In genomic region chr20:25718896-25719809, GRCh38 we compare ENCODE assay signal across 1 cellular context.
TF ChIP-seq lines count a peak whose summit lies in the region.
"Not testable (repeated sequence)": the region's sequence is repeated elsewhere in the genome, so short reads cannot be mapped to it uniquely, and the experiment has no call there.

No MANE protein-coding gene starts in this region.

TF ChIP-seq in HepG2, 621 proteins besides CTCF, POLR2A, EP300 and RAD21 (continued from another document and continues in another):
- TF ChIP-seq MAX (IDR thresholded peaks at IDR 0.05): 0 out of 2 replicates have a peak, but pooled peaks have one; percentile 17
- peak; percentile 91 for TF ChIP-seq ZNF281 (CRISPR knock-in tag; IDR thresholded peaks at IDR 0.05; ENCODE audit: borderline replicate concordance)
- TF ChIP-seq PHF21A (CRISPR knock-in tag; IDR thresholded peaks at IDR 0.05): peak; percentile 37; the same call in 1 of the 2 replicates
- TF ChIP-seq ZXDC (CRISPR knock-in tag; IDR thresholded peaks at IDR 0.05): 0 out of 2 replicates have a peak, but pooled peaks have one; percentile 82
- TF ChIP-seq LCORL (IDR thresholded peaks at IDR 0.05); HNF1A (IDR thresholded peaks at IDR 0.05; ENCODE audit: low read depth); FOXA1 (IDR thresholded peaks at IDR 0.05): not testable (repeated sequence)
- 0 out of 2 replicates have a peak, but pooled peaks have one; percentile 38 for TF ChIP-seq LCORL (CRISPR knock-in tag; IDR thresholded peaks at IDR 0.05)
- TF ChIP-seq ZNF296 (CRISPR knock-in tag; conservative IDR thresholded peaks at IDR 0.05): peak; percentile 62; the same call in 1 of the 2 replicates
- TF ChIP-seq ZNF225 (CRISPR knock-in tag; IDR thresholded peaks at IDR 0.05): peak; percentile 69; the same call in 1 of the 2 replicates
- TF ChIP-seq NAIF1 (CRISPR knock-in tag; IDR thresholded peaks at IDR 0.05; ENCODE audit: borderline replicate concordance): peak; percentile 47; the same call in 1 of the 2 replicates
- TF ChIP-seq ZNF839 (CRISPR knock-in tag; IDR thresholded peaks at IDR 0.05; ENCODE audit: borderline replicate concordance): peak; percentile 74; the same call in 1 of the 2 replicates
- TF ChIP-seq JUND (CRISPR knock-in tag; IDR thresholded peaks at IDR 0.05): 0 out of 2 replicates have a peak, but pooled peaks have one; percentile 53
- TF ChIP-seq FOXA3 (CRISPR knock-in tag; IDR thresholded peaks at IDR 0.05): peak; percentile 47; the same call in 1 of the 2 replicates
- TF ChIP-seq HNF1A (CRISPR knock-in tag; IDR thresholded peaks at IDR 0.05; ENCODE audit: borderline replicate concordance): 0 out of 2 replicates have a peak, but pooled peaks have one; percentile 34
- peak; percentile 38; the same call in 1 of the 2 replicates for TF ChIP-seq ZNF746 (CRISPR knock-in tag; IDR thresholded peaks at IDR 0.05)
- TF ChIP-seq ZBTB37 (CRISPR knock-in tag; IDR thresholded peaks at IDR 0.05): 0 out of 2 replicates have a peak, but pooled peaks have one; percentile 31
- 0 out of 2 replicates have a peak, but pooled peaks have one; percentile 57 for TF ChIP-seq PAXIP1 (CRISPR knock-in tag; conservative IDR thresholded peaks at IDR 0.05)
- TF ChIP-seq BORCS8-MEF2B (CRISPR knock-in tag; IDR thresholded peaks at IDR 0.05): peak; percentile 77
- 0 out of 2 replicates have a peak, but pooled peaks have one; percentile 17 for TF ChIP-seq FOXO1 (CRISPR knock-in tag; IDR thresholded peaks at IDR 0.05)
- peak; percentile 68; the same call in 1 of the 2 replicates for TF ChIP-seq ZNF574 (CRISPR knock-in tag; IDR thresholded peaks at IDR 0.05)
- peak; percentile 47; the same call in 1 of the 2 replicates for TF ChIP-seq TARDBP (CRISPR knock-in tag; IDR thresholded peaks at IDR 0.05)
- TF ChIP-seq FOXA1 (CRISPR knock-in tag; IDR thresholded peaks at IDR 0.05): peak; percentile 86
- TF ChIP-seq CBX5 (CRISPR knock-in tag; IDR thresholded peaks at IDR 0.05; ENCODE audit: borderline replicate concordance): peak; percentile 13; the same call in 1 of the 2 replicates
- TF ChIP-seq TEAD3 (CRISPR knock-in tag; optimal IDR thresholded peaks at IDR 0.05; ENCODE audit: borderline replicate concordance): peak; percentile 43
- TF ChIP-seq TFAP4 (IDR thresholded peaks at IDR 0.05; ENCODE audit: borderline replicate concordance, low read depth): peak; percentile 28; the same call in 1 of the 2 replicates
- 0 out of 2 replicates have a peak, but pooled peaks have one; percentile 28 for TF ChIP-seq ZBTB26 (CRISPR knock-in tag; IDR thresholded peaks at IDR 0.05; ENCODE audit: borderline replicate concordance)
- peak; percentile 58 for TF ChIP-seq ZNF629 (CRISPR knock-in tag; conservative IDR thresholded peaks at IDR 0.05)
- peak; percentile 69; the same call in 1 of the 2 replicates for TF ChIP-seq ZGPAT (CRISPR knock-in tag; IDR thresholded peaks at IDR 0.05)
- TF ChIP-seq ZNF891 (CRISPR knock-in tag; IDR thresholded peaks at IDR 0.05): peak; percentile 51; the same call in 1 of the 2 replicates
